ENCODE assay signal across 13 cellular contexts in genomic region chr1:203129501-203130231, GRCh38. TPM values are rescaled to one million over a fixed set of nuclear protein-coding genes. Genes with fewer than 3 reads are reported as not detected.
A peak's percentile ranks its signal among the peaks of the same experiment; 100 is the strongest.
DNase-seq lines count a peak whose midpoint lies in the region; ATAC-seq, FAIRE-seq and TF ChIP-seq lines count a peak whose summit lies in the region.
"Had no signal": no experiment of that assay in that cellular context is flagged by ENCODE, and none has a peak within 500 bp of the region (broad histone marks: within the 10 kb centered on the region; RNA-seq: fewer than 3 reads in every experiment).

No MANE protein-coding gene starts in this region.

- peak overlapping the region; percentile 89 for H3K27ac ChIP-seq in left ventricle myocardium inferior (replicated peaks)

- no peaks in the 10 kb centered on the region for H3K9me3 ChIP-seq in left ventricle myocardium inferior (replicated peaks)

- ATAC-seq in GM21360 (IDR thresholded peaks at IDR 0.05; ENCODE audit: unreplicated experiment), result no peak

- no peak for TF ChIP-seq CTCF in left ventricle myocardium inferior (IDR thresholded peaks at IDR 0.05; ENCODE audit: borderline replicate concordance)
- no peak for TF ChIP-seq CTCF in retinal pigment epithelial cell (conservative IDR thresholded peaks at IDR 0.05; ENCODE audit: low read depth, low read length)

- no peak for FAIRE-seq in RCC 7860 (lab: Jason Lieb, UNC)
- FAIRE-seq: A204.1, islet of Langerhans had no signal

- intact Hi-C loops in left ventricle myocardium inferior (cut with micrococcal nuclease), result no loop called here

- peaks cover 67% of the 10 kb centered on the region for H3K4me1 ChIP-seq in left ventricle myocardium inferior

- H3K4me3 ChIP-seq in left ventricle myocardium inferior (peak overlapping the region; percentile 64), retinal pigment epithelial cell (ENCODE audit: low read length) (peak overlapping the region; percentile 6)

- DNase-seq in DMS79 treated with DMSO at 0.1 percent for 48 hours (lab: John Stamatoyannopoulos, UW) (peak; percentile 69), DMS79 (lab: John Stamatoyannopoulos, UW) (no peak), RCC 7860 (ENCODE audit: low spot score) (peak; percentile 22), left ventricle myocardium inferior (peak; percentile 76), retinal pigment epithelial cell (ENCODE audit: low read depth) (no peak), NCI-H510A treated with DMSO at 0.1 percent for 48 hours (lab: John Stamatoyannopoulos, UW) (no peak), GF-D8 (lab: John Stamatoyannopoulos, UW) (no peak)
- DNase-seq: NK-92 treated with Interleukin-12 subunit alpha and Interleukin-12 subunit beta, amount 100 ng/mL, for 24 hours; stimulated activated CD4-positive, alpha-beta T cell treated with anti-CD3 and anti-CD28 coated beads, Interleukin-4, amount 100 ng/mL, for 1 hour had no signal

- no peaks in the 10 kb centered on the region for H3K36me3 ChIP-seq in left ventricle myocardium inferior

- peaks cover 35% of the 10 kb centered on the region for H3K27me3 ChIP-seq in left ventricle myocardium inferior (ENCODE audit: low read depth)

RNA-seq across cellular contexts. Expression of gene ADORA1, which starts 2.1 kb away (rescaled TPM):
- 16.4 TPM for total RNA-seq in left ventricle myocardium inferior
- total RNA-seq: dermis microvascular lymphatic vessel endothelial cell had no signal

RNA-seq across cellular contexts. Expression of gene MYOG, which starts 43.9 kb away (rescaled TPM):
- total RNA-seq in left ventricle myocardium inferior, result not detected
- total RNA-seq: dermis microvascular lymphatic vessel endothelial cell had no signal

RNA-seq across cellular contexts. Expression of gene MYBPH, which starts 46.0 kb away (rescaled TPM):
- total RNA-seq in left ventricle myocardium inferior, result not detected
- total RNA-seq: dermis microvascular lymphatic vessel endothelial cell had no signal

RNA-seq across cellular contexts. Expression of gene CHI3L1, which starts 56.8 kb away (rescaled TPM):
- total RNA-seq in left ventricle myocardium inferior, result not detected

Comparison
In these comparisons a context has a peak if more than half of its experiments do, and no peak if none do; other contexts are left out.
1. DNase-seq: peak in DMS79 treated with DMSO at 0.1 percent for 48 hours (single experiment), RCC 7860 (single experiment) and left ventricle myocardium inferior (single experiment); none in DMS79 (single experiment), retinal pigment epithelial cell (single experiment), NCI-H510A treated with DMSO at 0.1 percent for 48 hours (single experiment) and GF-D8 (single experiment).